8 cellular contexts compared by ENCODE assay signal in the genomic region with DNA sequence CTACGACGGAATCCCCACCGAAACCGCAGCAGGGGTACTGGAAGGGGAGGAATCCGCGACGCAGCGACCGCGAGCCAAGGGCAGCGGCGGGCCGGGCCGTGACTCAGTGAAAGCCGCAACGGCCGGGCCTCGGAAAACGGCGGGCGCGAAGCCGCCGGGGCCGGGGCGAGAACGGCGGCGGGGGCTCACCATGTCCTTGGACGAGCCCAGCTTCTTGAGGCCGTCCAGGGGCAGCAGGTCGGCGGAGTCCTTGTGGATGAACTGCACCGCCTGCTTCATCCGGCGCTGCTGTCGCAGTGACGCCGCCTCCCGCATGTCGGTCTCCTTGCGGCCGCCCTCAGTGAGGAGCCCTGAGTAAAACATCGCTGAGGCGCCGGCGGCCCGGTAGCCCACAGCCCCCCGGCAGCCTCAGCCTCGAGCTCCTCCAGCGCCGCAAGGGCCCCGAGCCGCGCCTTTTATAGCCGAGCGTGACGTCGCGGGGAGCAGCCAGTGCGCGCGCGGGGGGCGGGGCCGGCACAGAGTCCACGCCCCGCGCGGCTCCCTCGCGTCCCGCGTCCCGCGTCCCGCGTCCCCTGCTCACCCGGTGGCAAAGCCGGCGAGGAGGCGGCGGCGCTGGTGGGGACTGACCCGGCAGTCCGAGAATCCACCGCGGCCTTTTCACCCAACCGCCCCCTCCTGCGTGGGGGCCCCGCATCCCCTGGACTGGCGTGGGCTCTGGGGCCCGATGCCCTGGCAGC. TPM values are rescaled to one million over a fixed set of nuclear protein-coding genes. Genes with fewer than 3 reads are reported as not detected.
DNase-seq lines count a peak whose midpoint lies in the region; ATAC-seq and TF ChIP-seq lines count a peak whose summit lies in the region.

A gene (minus strand): TSS at position 429 of the 737 bp plus-strand sequence. CDS start 66 bp downstream, at position 363.

- TF ChIP-seq POLR2A in lower leg skin (IDR thresholded peaks at IDR 0.05), result no peak

- no peaks in the 10 kb centered on the region for H3K36me3 ChIP-seq in ACC112 (ENCODE audit: insufficient read depth, low read length)

- TF ChIP-seq CTCF in dorsolateral prefrontal cortex (IDR thresholded peaks at IDR 0.05 in 54 of 56, conservative IDR thresholded peaks at IDR 0.05 in 2 of 56; ENCODE audit: low read depth in 1 of 56, partially characterized antibody in 56 of 56), result no peak
- TF ChIP-seq CTCF in lower leg skin (IDR thresholded peaks at IDR 0.05), result no peak

- H3K4me1 ChIP-seq in ACC112 (ENCODE audit: control insufficient read depth, insufficient read depth, low read length, unreplicated experiment), result peaks cover 18% of the 10 kb centered on the region

- H3K27ac Mint-ChIP-seq in activated CD4-positive, alpha-beta memory T cell treated with anti-CD3 and anti-CD28 coated beads for 36 hours, result no peak within 1 kb of the TSS

- peaks cover 27% of the 10 kb centered on the region for H3K4me1 Mint-ChIP-seq in activated CD4-positive, alpha-beta memory T cell treated with anti-CD3 and anti-CD28 coated beads for 36 hours (ENCODE audit: low read depth)

- intact Hi-C loops in activated CD4-positive, alpha-beta memory T cell treated with anti-CD3 and anti-CD28 coated beads for 36 hours (cut with micrococcal nuclease), result loop anchor here (1.0 to 5.0 kb wide), 3 partner anchors 134 to 459 kb away; a partner anchor contains a TSS
- intact Hi-C loops in dorsolateral prefrontal cortex (cut with DNase I), result no loop called here
- intact Hi-C loops in lower leg skin (cut with DNase I; ENCODE audit: low total_unique reads), result loop anchor here (10.0 kb wide), 1 partner anchor 131 kb away; no protein-coding TSS in a partner anchor

- POLR2A ChIA-PET in activated CD4-positive, alpha-beta memory T cell treated with anti-CD3 and anti-CD28 coated beads for 36 hours (lab: Charles Lee), result interaction anchor here (1.1 to 1.4 kb wide), 2 partner anchors 39 to 134 kb away, joined by 4 read pairs; no protein-coding TSS in a partner anchor

- CTCF ChIA-PET in activated CD4-positive, alpha-beta memory T cell treated with anti-CD3 and anti-CD28 coated beads for 36 hours (lab: Charles Lee), result interaction anchor here (1.0 to 2.3 kb wide), 2 partner anchors 12 to 503 kb away, joined by 3 to 16 read pairs; no protein-coding TSS in a partner anchor

- peaks cover 21% of the 10 kb centered on the region for H3K79me2 ChIP-seq in ACC112 (ENCODE audit: control insufficient read depth, insufficient read depth, low read length, unreplicated experiment)

- no peaks in the 10 kb centered on the region for H3K36me3 Mint-ChIP-seq in activated CD4-positive, alpha-beta memory T cell treated with anti-CD3 and anti-CD28 coated beads for 36 hours

- peaks cover 29% of the 10 kb centered on the region for H3K27me3 ChIP-seq in ACC112 (ENCODE audit: insufficient read depth, low read length)
- peaks cover 0 to 50% (median 4%) of the 10 kb centered on the region in 45 donors for H3K27me3 ChIP-seq in dorsolateral prefrontal cortex

- peak; percentile 62 for ATAC-seq in GM19467 (IDR thresholded peaks at IDR 0.05; ENCODE audit: unreplicated experiment)
- no peak for ATAC-seq in GM21825 (IDR thresholded peaks at IDR 0.05; ENCODE audit: unreplicated experiment)

- H3K4me3 ChIP-seq in ACC112 (ENCODE audit: low read depth, low read length), result peak within 1 kb of the TSS; percentile 87
- H3K4me3 ChIP-seq in dorsolateral prefrontal cortex, result peak within 1 kb of the TSS; percentile 41 to 76 (median 62)
- H3K4me3 ChIP-seq in lower leg skin (ENCODE audit: low read depth, poor library complexity, severe bottlenecking), result peak within 1 kb of the TSS; percentile 28

- peaks cover 36% of the 10 kb centered on the region for H3K27me3 Mint-ChIP-seq in activated CD4-positive, alpha-beta memory T cell treated with anti-CD3 and anti-CD28 coated beads for 36 hours

- H3K27ac ChIP-seq in ACC112 (ENCODE audit: low read depth, low read length) (no peak within 1 kb of the TSS), dorsolateral prefrontal cortex (peak within 1 kb of the TSS in 11 of 59 donors; percentile 4 to 69 (median 35))

- no peaks in the 10 kb centered on the region for H3K9me3 Mint-ChIP-seq in activated CD4-positive, alpha-beta memory T cell treated with anti-CD3 and anti-CD28 coated beads for 36 hours

- 1 to 6% methylated on average over 30 to 34 of the region's 93 CpGs for WGBS in lower leg skin, 2 donors

- H3K4me3 Mint-ChIP-seq in activated CD4-positive, alpha-beta memory T cell treated with anti-CD3 and anti-CD28 coated beads for 36 hours, result peak within 1 kb of the TSS; percentile 70

- DNase-seq in NCI-H2196 (lab: John Stamatoyannopoulos, UW; ENCODE audit: unreplicated experiment) (peak; percentile 83), dorsolateral prefrontal cortex (peak; percentile 40 to 90 (median 72)), lower leg skin (ENCODE audit: low spot score in 2 of 2) (peak; percentile 39 to 94)
- peak; percentile 74 for DNase-seq in activated CD4-positive, alpha-beta memory T cell treated with anti-CD3 and anti-CD28 coated beads for 36 hours
- peak; percentile 45 to 59 for DNase-seq in stimulated activated CD4-positive, alpha-beta T cell treated with anti-CD3 and anti-CD28 coated beads, Interleukin-2, amount 100 ng/mL, for 48 hours

- peak within 1 kb of the TSS; percentile 73 for H2AFZ ChIP-seq in ACC112 (ENCODE audit: low read length, unreplicated experiment)

RNA-seq across cellular contexts. Expression of the gene that starts here (rescaled TPM):
- 1 to 10 TPM; 2.7 to 2.9 TPM for total RNA-seq in activated CD4-positive, alpha-beta memory T cell treated with anti-CD3 and anti-CD28 coated beads for 36 hours
- total RNA-seq in dorsolateral prefrontal cortex (10 to 100 TPM; 10.8 to 77.6 (median 44.5) TPM), lower leg skin (10 to 100 TPM in 1 of 4 donors, 1 to 10 TPM in 3; 1.3 to 15.6 (median 1.9) TPM)

Comparison
In these comparisons a context has a peak if more than half of its experiments do, and no peak if none do; other contexts are left out.
1. H3K4me3 ChIP-seq: peak in every context shown above with its lines; median percentile 87 in ACC112; 62 in dorsolateral prefrontal cortex; 28 in lower leg skin.
2. intact Hi-C loops: an anchor here in activated CD4-positive, alpha-beta memory T cell treated with anti-CD3 and anti-CD28 coated beads for 36 hours (1.0 to 5.0 kb wide) and lower leg skin (10.0 kb wide); none called in dorsolateral prefrontal cortex.